Comparison of ENCODE assay signal across 8 cellular contexts in the genomic region with DNA sequence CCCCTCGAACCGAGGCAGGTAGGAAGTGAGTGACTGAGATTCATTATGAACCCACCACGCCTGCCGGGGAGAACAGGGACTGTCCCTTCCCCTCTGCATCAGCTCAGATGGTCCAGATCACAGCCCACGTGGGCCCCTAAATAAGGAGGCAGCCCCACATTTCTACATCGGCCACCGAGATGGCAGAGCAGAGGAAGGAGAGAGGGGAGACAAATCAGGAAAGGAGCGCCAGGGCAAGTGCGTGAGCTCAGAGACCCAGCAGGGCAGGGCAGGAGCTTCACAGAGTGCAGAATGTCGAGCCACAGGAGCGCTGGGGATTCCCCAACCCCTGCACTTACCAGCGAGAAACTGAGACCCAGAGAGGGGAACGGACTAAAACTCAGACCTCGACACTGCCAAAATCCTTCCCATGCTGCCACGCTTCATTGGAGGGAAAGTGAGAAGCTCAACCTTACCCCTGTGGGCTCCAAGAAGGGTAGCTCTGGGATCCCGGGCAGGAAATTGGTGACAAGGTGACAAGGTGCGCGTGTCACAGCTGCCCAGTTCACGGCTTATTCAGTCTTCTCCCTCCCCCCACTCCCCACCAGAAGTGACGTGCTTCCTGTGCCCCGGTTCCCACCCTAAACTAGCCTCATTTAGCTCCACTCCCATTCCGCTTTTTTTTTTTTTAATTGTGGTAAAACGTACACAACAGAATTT. TPM values are rescaled to one million over a fixed set of nuclear protein-coding genes. Genes with fewer than 3 reads are reported as not detected.
DNase-seq lines count a peak whose midpoint lies in the region; ATAC-seq and TF ChIP-seq lines count a peak whose summit lies in the region.

A gene (minus strand): TSS at position 566 of the 699 bp plus-strand sequence. CDS start 13,942 bp downstream, outside the sequence.

- H4K91ac ChIP-seq in trophoblast cell (ENCODE audit: low read depth, low read length), result no peak within 1 kb of the TSS

- no peaks in the 10 kb centered on the region for H3K9me3 Mint-ChIP-seq in immature natural killer cell

- H3K9me3 ChIP-seq in Panc1 (ENCODE audit: control insufficient read depth, insufficient read depth, low read depth, low read length) (no peaks in the 10 kb centered on the region), trophoblast cell (ENCODE audit: insufficient read depth, low read depth, low read length) (peaks cover 1% of the 10 kb centered on the region)

- H2BK12ac ChIP-seq in trophoblast cell (ENCODE audit: low read length), result no peak within 1 kb of the TSS

- H3K79me2 ChIP-seq in trophoblast cell (ENCODE audit: control insufficient read depth, insufficient read depth, low read length, poor library complexity), result no peaks in the 10 kb centered on the region

- H3K27me3 Mint-ChIP-seq in immature natural killer cell (ENCODE audit: low read depth in 3 of 3), result peaks cover 25 to 37% (median 26%) of the 10 kb centered on the region in 3 donors

- no peak within 1 kb of the TSS for H3K18ac ChIP-seq in trophoblast cell (ENCODE audit: low read length)

- CTCF ChIA-PET in Panc1 (lab: Charles Lee), result interaction anchor here (0.9 to 1.3 kb wide), 2 partner anchors 30 to 114 kb away, joined by 5 to 6 read pairs; no protein-coding TSS in a partner anchor

- POLR2A ChIA-PET in Panc1 (lab: Charles Lee), result no interaction called here

- in situ Hi-C loops in Panc1 (cut with HindIII; ENCODE audit: low pct_unique_long_range_greater_than_20kb, low sequenced_read_pairs), result no loop called here

- no peak within 1 kb of the TSS for H3K4me2 ChIP-seq in trophoblast cell (ENCODE audit: low read length)

- H3K4me3 ChIP-seq in Panc1 (ENCODE audit: low read depth in 2 of 2, low read length in 2 of 2) (no peak within 1 kb of the TSS), trophoblast cell (ENCODE audit: low read depth, low read length) (no peak within 1 kb of the TSS)

- H3K36me3 ChIP-seq in Panc1 (ENCODE audit: control insufficient read depth, insufficient read depth, low read length), result no peaks in the 10 kb centered on the region
- no peaks in the 10 kb centered on the region for H3K36me3 ChIP-seq in trophoblast cell (ENCODE audit: control insufficient read depth in 1 of 2, insufficient read depth in 2 of 2, low read length in 2 of 2)

- no CpG with 5 or more reads among the region's 23 CpGs for WGBS in trophoblast cell (ENCODE audit: extremely low coverage, insufficient coverage, insufficient read length)

- ATAC-seq in GM18502 (IDR thresholded peaks at IDR 0.05; ENCODE audit: poor library complexity, unreplicated experiment), result peak; percentile 76
- ATAC-seq in HG02870 (IDR thresholded peaks at IDR 0.05; ENCODE audit: unreplicated experiment), result peak; percentile 61
- ATAC-seq in Panc1, result 0 out of 2 replicates have a peak, but pooled peaks have one; percentile 38

- H3K4me1 Mint-ChIP-seq in immature natural killer cell, result peaks cover 80 to 89% of the 10 kb centered on the region in 2 donors

- no peak within 1 kb of the TSS for H3K4ac ChIP-seq in trophoblast cell (ENCODE audit: low read depth, low read length)

- BruUV-seq in Panc1 (replicated peaks; lab: Mats Ljungman, UMichigan), result no TSS peak

- H3K27ac Mint-ChIP-seq in immature natural killer cell, result peak within 1 kb of the TSS; percentile 98 to 100 (median 100)

- H2BK120ac ChIP-seq in trophoblast cell (ENCODE audit: insufficient read depth, low read length, poor library complexity), result no peak within 1 kb of the TSS

- DNase-seq in Panc1 (ENCODE audit: low read depth, low spot score) (no peak), immature natural killer cell (peak; percentile 97 to 98 (median 97)), trophoblast cell (no peak), NCI-H82 treated with DMSO at 0.1 percent for 48 hours (lab: John Stamatoyannopoulos, UW; ENCODE audit: unreplicated experiment) (no peak)
- DNase-seq in activated gamma-delta T cell treated with anti-CD3 and anti-CD28 coated beads, Interleukin-2, amount 50 U/mL, for 16 hours (ENCODE audit: low read depth), result peak; percentile 85
- DNase-seq in stimulated activated CD4-positive, alpha-beta T cell treated with anti-CD3 and anti-CD28 coated beads, Interleukin-2, amount 100 ng/mL, for 48 hours, result peak; percentile 61 to 67

- no peak within 1 kb of the TSS for H3K9ac ChIP-seq in trophoblast cell (ENCODE audit: low read length)

- H3K27me3 ChIP-seq in Panc1 (ENCODE audit: control insufficient read depth, insufficient read depth, low read length) (no peaks in the 10 kb centered on the region; the same call in 1 of the 2 replicates), trophoblast cell (ENCODE audit: insufficient read depth, low read length) (no peaks in the 10 kb centered on the region)

- H3K4me1 ChIP-seq in Panc1 (ENCODE audit: control insufficient read depth, insufficient read depth, low read length), result no peaks in the 10 kb centered on the region
- H3K4me1 ChIP-seq in trophoblast cell (ENCODE audit: control insufficient read depth in 1 of 2, insufficient read depth in 2 of 2, low read length in 2 of 2), result no peaks in the 10 kb centered on the region

- H4K8ac ChIP-seq in trophoblast cell (ENCODE audit: low read depth, low read length), result no peak within 1 kb of the TSS

- H3K4me3 Mint-ChIP-seq in immature natural killer cell, result peak within 1 kb of the TSS; percentile 90 to 100 (median 95)

- no peak within 1 kb of the TSS for H3K23ac ChIP-seq in trophoblast cell (ENCODE audit: low read length)

- H2AFZ ChIP-seq in trophoblast cell (ENCODE audit: insufficient read depth, low read length, poor library complexity), result no peak within 1 kb of the TSS

- no peaks in the 10 kb centered on the region for H3K79me1 ChIP-seq in trophoblast cell (ENCODE audit: low read length)

- H3K27ac ChIP-seq in Panc1 (ENCODE audit: low read length), result no peak within 1 kb of the TSS
- no peak within 1 kb of the TSS for H3K27ac ChIP-seq in trophoblast cell (ENCODE audit: low read depth, low read length)

- H4K12ac ChIP-seq in trophoblast cell (ENCODE audit: low read depth, low read length), result no peak within 1 kb of the TSS

- H2BK5ac ChIP-seq in trophoblast cell (ENCODE audit: low read depth, low read length, poor library complexity), result no peak within 1 kb of the TSS

- H3K36me3 Mint-ChIP-seq in immature natural killer cell, result peaks cover 0 to 2% (median 0%) of the 10 kb centered on the region in 3 donors

- intact Hi-C loops in Panc1 (cut with micrococcal nuclease; ENCODE audit: unreplicated experiment), result loop anchor here (10.0 kb wide), 1 partner anchor 105 kb away; a partner anchor contains a TSS

- H3K14ac ChIP-seq in trophoblast cell (ENCODE audit: low read length), result no peak within 1 kb of the TSS

- no peak for TF ChIP-seq CTCF in Panc1 (IDR thresholded peaks at IDR 0.05)

- H2AK5ac ChIP-seq in trophoblast cell (ENCODE audit: low read length), result no peak within 1 kb of the TSS

RNA-seq across cellular contexts. Expression of the gene that starts here (rescaled TPM):
- 0.33 TPM for total RNA-seq in Panc1 (2021; ENCODE audit: unreplicated experiment)
- polyA plus RNA-seq in Panc1 (2012; ENCODE audit: insufficient read length), result not detected
- 100 to 1,000 TPM; 327 to 535 (median 329) TPM for polyA plus RNA-seq in immature natural killer cell
- polyA plus RNA-seq in trophoblast cell (2013), result 0.07 and 0.08 TPM in 2 replicates

Comparison
In these comparisons a context has a peak if more than half of its experiments do, and no peak if none do; other contexts are left out.
1. Peak in ATAC-seq in Panc1; RNA of the gene not detected or under 1 TPM.
2. DNase-seq: peak in activated gamma-delta T cell treated with anti-CD3 and anti-CD28 coated beads, Interleukin-2, amount 50 U/mL, for 16 hours (single experiment), immature natural killer cell (3 of 3) and stimulated activated CD4-positive, alpha-beta T cell treated with anti-CD3 and anti-CD28 coated beads, Interleukin-2, amount 100 ng/mL, for 48 hours (2 of 2); none in Panc1 (single experiment), trophoblast cell (0 of 2) and NCI-H82 treated with DMSO at 0.1 percent for 48 hours (single experiment).
3. Peak in every context shown above with its lines, with median percentiles within 50 percentile points of each other: ATAC-seq.